Comparison of ENCODE assay signal across 23 cellular contexts in the genomic region with DNA sequence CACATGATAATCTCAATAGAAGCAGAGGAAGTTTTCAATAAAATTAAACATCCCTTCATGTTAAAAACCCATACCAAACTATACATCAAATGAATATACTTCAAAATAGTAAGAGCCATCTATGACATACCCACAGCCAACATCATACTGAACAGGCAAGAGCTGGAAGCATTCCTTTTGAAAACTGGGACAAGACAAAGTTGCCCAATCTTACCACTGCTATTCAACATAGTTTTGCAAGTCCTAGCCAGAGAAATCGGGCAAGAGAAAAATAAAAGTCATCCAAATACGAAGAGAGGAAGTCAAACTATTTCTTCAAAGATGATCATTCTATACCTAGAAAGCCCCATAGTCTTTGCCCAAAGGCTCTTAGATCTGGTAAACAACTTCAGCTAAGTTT.
"Had no signal": no experiment of that assay in that cellular context is flagged by ENCODE, and none has a peak within 500 bp of the region (broad histone marks: within the 10 kb centered on the region; RNA-seq: fewer than 3 reads in every experiment).

No MANE protein-coding gene starts in this region.

- H3K27ac ChIP-seq: ascending aorta, body of pancreas, SK-N-MC had no signal

- H3K27me3 ChIP-seq: ascending aorta, body of pancreas, MG63 had no signal

- H3K4me1 ChIP-seq: ascending aorta, body of pancreas had no signal

- DNase-seq: activated CD4-positive, alpha-beta T cell treated with anti-CD3 and anti-CD28 coated beads for 48 hours; activated CD4-positive, alpha-beta T cell treated with anti-CD3 and anti-CD28 coated beads, Interleukin-2, amount 50 U/mL, for 4 hours; activated CD4-positive, CD25-positive, alpha-beta regulatory T cell treated with anti-CD3 and anti-CD28 coated beads, Interleukin-2, amount 50 U/mL, for 72 hours; activated CD8-positive, alpha-beta memory T cell treated with anti-CD3 and anti-CD28 coated beads, Interleukin-2, amount 50 U/mL, for 48 hours; activated CD8-positive, alpha-beta T cell treated with anti-CD3 and anti-CD28 coated beads, Interleukin-2, amount 10 ng/mL, durations not matched to agents 7 days and 5 days; activated naive CD4-positive, alpha-beta T cell treated with anti-CD3 and anti-CD28 coated beads, Interleukin-2, amount 50 U/mL, for 16 hours; activated naive CD8-positive, alpha-beta T cell treated with anti-CD3 and anti-CD28 coated beads, Interleukin-2, amount 10 ng/mL, durations not matched to agents 7 days and 5 days; activated T-cell treated with anti-CD3 and anti-CD28 coated beads, Interleukin-2, amount 50 U/mL, for 1 hour; amniotic stem cell; body of pancreas; MG63; NCI-H1105 treated with DMSO at 0.1 percent for 48 hours; NCI-H1436 treated with DMSO at 0.1 percent for 48 hours; NCI-H187; NCI-H2081; NCI-H510A treated with DMSO at 0.1 percent for 48 hours; NCI-H69; NK-92 treated with Interleukin-12 subunit alpha and Interleukin-12 subunit beta, amount 100 ng/mL, for 24 hours; PC-3; SHP77 treated with DMSO at 0.1 percent for 48 hours; T-helper 1 cell had no signal

- H3K36me3 ChIP-seq: ascending aorta, MG63 had no signal

- H3K9me3 ChIP-seq: ascending aorta, body of pancreas, MG63 had no signal

- ATAC-seq: activated CD8-positive, alpha-beta T cell treated with anti-CD3 and anti-CD28 coated beads, Interleukin-2, amount 10 ng/mL, durations not matched to agents 7 days and 5 days; body of pancreas; PC-3 had no signal

- H3K4me3 ChIP-seq: ascending aorta, body of pancreas, MG63, SK-N-MC had no signal
